In genomic region chr16:21819617-21820016, GRCh38 we compare ENCODE assay signal across 8 cellular contexts. TPM values are rescaled to one million over a fixed set of nuclear protein-coding genes. Genes with fewer than 3 reads are reported as not detected.
DNase-seq lines count a peak whose midpoint lies in the region; ATAC-seq and TF ChIP-seq lines count a peak whose summit lies in the region.
"Not testable (repeated sequence)": the region's sequence is repeated elsewhere in the genome, so short reads cannot be mapped to it uniquely, and the experiment has no call there.

No MANE protein-coding gene starts in this region.

- CTCF ChIA-PET in Caco-2 (lab: Charles Lee): interaction anchor here (0.7 kb wide), 1 partner anchor 307 kb away, joined by 5 read pairs; no protein-coding TSS in a partner anchor
- CTCF ChIA-PET in activated CD4-positive, alpha-beta T cell treated with anti-CD3 and anti-CD28 coated beads, Interleukin-2, amount 10 ng/mL, durations not matched to agents 7 days and 5 days (lab: Charles Lee): interaction anchor here (0.6 kb wide), 1 partner anchor 872 kb away, joined by 3 read pairs; no protein-coding TSS in a partner anchor

- POLR2A ChIA-PET in Caco-2 (lab: Charles Lee): interaction anchor here (0.7 to 1.5 kb wide), 2 partner anchors 133 to 534 kb away, joined by 3 to 4 read pairs; no protein-coding TSS in a partner anchor
- POLR2A ChIA-PET in activated CD4-positive, alpha-beta T cell treated with anti-CD3 and anti-CD28 coated beads, Interleukin-2, amount 10 ng/mL, durations not matched to agents 7 days and 5 days (lab: Charles Lee): interaction anchor here (0.6 kb wide), 1 partner anchor 205 kb away, joined by 3 read pairs; no protein-coding TSS in a partner anchor

- not testable (repeated sequence) for H3K27me3 Mint-ChIP-seq in Caco-2 (ENCODE audit: insufficient read depth, unreplicated experiment); activated CD4-positive, alpha-beta T cell treated with anti-CD3 and anti-CD28 coated beads, Interleukin-2, amount 10 ng/mL, durations not matched to agents 7 days and 5 days

- 28% methylated on average over 10 of the region's 10 CpGs for WGBS in prostate gland
- 43 to 48% methylated on average over 10 of the region's 10 CpGs for WGBS in tibial nerve, 2 donors

- H3K27ac ChIP-seq in breast epithelium (peak overlapping the region in 1 of 2 donors; percentile 82), lower lobe of right lung (peak overlapping the region; percentile 79), tibial nerve (peak overlapping the region in 3 of 4 donors; percentile 71 to 88 (median 86))
- H3K27ac ChIP-seq in prostate gland: not testable (repeated sequence)

- DNase-seq in Caco-2; MG63; activated CD4-positive, alpha-beta T cell treated with anti-CD3 and anti-CD28 coated beads, Interleukin-2, amount 10 ng/mL, durations not matched to agents 7 days and 5 days; breast epithelium (ENCODE audit: low spot score in 2 of 2); fibroblast of mammary gland (ENCODE audit: low read depth); lower lobe of right lung; prostate gland (ENCODE audit: low spot score); tibial nerve (ENCODE audit: low spot score in 2 of 2): not testable (repeated sequence)

- not testable (repeated sequence) for H3K27me3 ChIP-seq in Caco-2 (replicated peaks; ENCODE audit: control insufficient read depth, insufficient read depth, low read length); MG63; breast epithelium; lower lobe of right lung (ENCODE audit: low read depth); prostate gland (replicated peaks; ENCODE audit: insufficient read depth); tibial nerve

- TF ChIP-seq POLR2A in breast epithelium (IDR thresholded peaks at IDR 0.05); prostate gland (IDR thresholded peaks at IDR 0.05); tibial nerve (IDR thresholded peaks at IDR 0.05): not testable (repeated sequence)

- intact Hi-C loops in Caco-2 (cut with micrococcal nuclease; ENCODE audit: unreplicated experiment); breast epithelium (cut with DNase I; ENCODE audit: low total_unique reads); lower lobe of right lung (cut with DNase I); prostate gland (cut with DNase I): not testable (repeated sequence)

- H3K4me3 ChIP-seq in Caco-2 (ENCODE audit: low read depth, low read length): peak overlapping the region; percentile 54
- peak overlapping the region; percentile 83 for H3K4me3 ChIP-seq in MG63
- peak overlapping the region; percentile 48 to 72 (median 55) for H3K4me3 ChIP-seq in breast epithelium
- peak overlapping the region; percentile 58 for H3K4me3 ChIP-seq in fibroblast of mammary gland (ENCODE audit: control insufficient read depth, low read depth, low read length)
- H3K4me3 ChIP-seq in lower lobe of right lung: peak overlapping the region; percentile 60
- peak overlapping the region; percentile 43 to 45 for H3K4me3 ChIP-seq in prostate gland
- peak overlapping the region; percentile 41 to 67 (median 58) for H3K4me3 ChIP-seq in tibial nerve

- H3K4me3 Mint-ChIP-seq in Caco-2 (ENCODE audit: unreplicated experiment): peak overlapping the region; percentile 91
- peak overlapping the region; percentile 86 for H3K4me3 Mint-ChIP-seq in activated CD4-positive, alpha-beta T cell treated with anti-CD3 and anti-CD28 coated beads, Interleukin-2, amount 10 ng/mL, durations not matched to agents 7 days and 5 days

- TF ChIP-seq EP300 in tibial nerve (IDR thresholded peaks at IDR 0.05): not testable (repeated sequence)

- not testable (repeated sequence) for H3K36me3 ChIP-seq in Caco-2 (ENCODE audit: control insufficient read depth, insufficient read depth, low read length); MG63; breast epithelium; lower lobe of right lung; prostate gland; tibial nerve

- TSS peak; percentile 68 for BruUV-seq in Caco-2 (replicated peaks; lab: Mats Ljungman, UMichigan)

- ATAC-seq in lower lobe of right lung: not testable (repeated sequence)

- H3K36me3 Mint-ChIP-seq in Caco-2 (ENCODE audit: insufficient read depth, unreplicated experiment): peaks cover 12% of the 10 kb centered on the region
- H3K36me3 Mint-ChIP-seq in activated CD4-positive, alpha-beta T cell treated with anti-CD3 and anti-CD28 coated beads, Interleukin-2, amount 10 ng/mL, durations not matched to agents 7 days and 5 days (ENCODE audit: low read depth): not testable (repeated sequence)

- H3K9me3 ChIP-seq in Caco-2, MG63, breast epithelium, lower lobe of right lung, prostate gland, tibial nerve: not testable (repeated sequence)

- H3K4me1 ChIP-seq in Caco-2; breast epithelium; prostate gland (replicated peaks); tibial nerve: not testable (repeated sequence)
- H3K4me1 ChIP-seq in lower lobe of right lung: peaks cover 10% of the 10 kb centered on the region

- H3K9me3 Mint-ChIP-seq in Caco-2 (ENCODE audit: unreplicated experiment); activated CD4-positive, alpha-beta T cell treated with anti-CD3 and anti-CD28 coated beads, Interleukin-2, amount 10 ng/mL, durations not matched to agents 7 days and 5 days: not testable (repeated sequence)

- H3K4me1 Mint-ChIP-seq in Caco-2 (ENCODE audit: low read depth, unreplicated experiment): not testable (repeated sequence)
- H3K4me1 Mint-ChIP-seq in activated CD4-positive, alpha-beta T cell treated with anti-CD3 and anti-CD28 coated beads, Interleukin-2, amount 10 ng/mL, durations not matched to agents 7 days and 5 days: peaks cover 24% of the 10 kb centered on the region

- TF ChIP-seq CTCF in Caco-2 (IDR thresholded peaks at IDR 0.05; ENCODE audit: insufficient read depth in 1 of 2, low read depth in 1 of 2, low read length in 1 of 2, severe bottlenecking in 1 of 2, unreplicated experiment in 1 of 2); breast epithelium (IDR thresholded peaks at IDR 0.05); fibroblast of mammary gland (conservative IDR thresholded peaks at IDR 0.05; ENCODE audit: control insufficient read depth, insufficient read depth, low read depth, low read length); lower lobe of right lung (IDR thresholded peaks at IDR 0.05); prostate gland (IDR thresholded peaks at IDR 0.05); tibial nerve (IDR thresholded peaks at IDR 0.05): not testable (repeated sequence)

- H3K27ac Mint-ChIP-seq in Caco-2 (ENCODE audit: unreplicated experiment): peak overlapping the region; percentile 97
- peak overlapping the region; percentile 94 for H3K27ac Mint-ChIP-seq in activated CD4-positive, alpha-beta T cell treated with anti-CD3 and anti-CD28 coated beads, Interleukin-2, amount 10 ng/mL, durations not matched to agents 7 days and 5 days

RNA-seq across cellular contexts. Expression of gene NPIPB4, which starts 37.9 kb away (rescaled TPM):
- 136 and 150 TPM in 2 replicates for total RNA-seq in Caco-2 (2022)
- 4.2 and 4.9 TPM in 2 replicates for total RNA-seq in MG63 (2014; rRNA removed; shearing (Covaris generic); ENCODE audit: low replicate concordance)
- 100 to 1,000 TPM; 148 to 169 TPM for total RNA-seq in activated CD4-positive, alpha-beta T cell treated with anti-CD3 and anti-CD28 coated beads, Interleukin-2, amount 10 ng/mL, durations not matched to agents 7 days and 5 days
- total RNA-seq in breast epithelium: 100 to 1,000 TPM in 1 of 3 donors, 10 to 100 TPM in 2; 70.4 to 110 (median 96.8) TPM
- 129 TPM for total RNA-seq in lower lobe of right lung
- 100 to 1,000 TPM in 1 of 2 donors, 10 to 100 TPM in 1; 27.8 to 108 TPM for total RNA-seq in prostate gland
- 100 to 1,000 TPM in 2 of 4 donors, 10 to 100 TPM in 2; 72.4 to 127 (median 99.6) TPM for total RNA-seq in tibial nerve
